19 cellular contexts compared by ENCODE assay signal in genomic region chr16:13391337-13391736, GRCh38.
DNase-seq lines count a peak whose midpoint lies in the region; TF ChIP-seq lines count a peak whose summit lies in the region.
"Had no signal": no experiment of that assay in that cellular context is flagged by ENCODE, and none has a peak within 500 bp of the region (broad histone marks: within the 10 kb centered on the region; RNA-seq: fewer than 3 reads in every experiment).

No MANE protein-coding gene starts in this region.

- H3K9me2 ChIP-seq in PC-9 (ENCODE audit: insufficient read depth), result no peaks in the 10 kb centered on the region

- no peaks in the 10 kb centered on the region for H4K20me1 ChIP-seq in PC-9 (ENCODE audit: insufficient read depth)

- no peak overlapping the region for H3K27ac ChIP-seq in esophagus muscularis mucosa (replicated peaks in 1 of 4)
- H3K27ac ChIP-seq in PC-9, result no peak overlapping the region
- H3K27ac ChIP-seq: 22Rv1, GM23248, SJSA1 had no signal

- no peaks in the 10 kb centered on the region for H3K4me1 ChIP-seq in esophagus muscularis mucosa
- no peaks in the 10 kb centered on the region for H3K4me1 ChIP-seq in PC-9 (replicated peaks; ENCODE audit: insufficient read depth)
- H3K4me1 ChIP-seq: HAP-1, SJSA1 had no signal

- no peaks in the 10 kb centered on the region for H3F3A ChIP-seq in PC-9 (ENCODE audit: insufficient read depth, low read depth)

- H3K9me3 ChIP-seq in esophagus muscularis mucosa, result peaks cover 0 to 8% (median 3%) of the 10 kb centered on the region in 4 donors
- H3K9me3 ChIP-seq in PC-9 (ENCODE audit: insufficient read depth, low read depth), result no peaks in the 10 kb centered on the region
- H3K9me3 ChIP-seq: HAP-1 had no signal

- DNase-seq in DMS 273 (lab: John Stamatoyannopoulos, UW; ENCODE audit: unreplicated experiment) (peak; percentile 3), DMS 273 treated with DMSO at 0.1 percent for 48 hours (lab: John Stamatoyannopoulos, UW) (no peak), NCI-H2171 treated with DMSO at 0.1 percent for 48 hours (lab: John Stamatoyannopoulos, UW) (peak; percentile 68), esophagus muscularis mucosa (ENCODE audit: extremely low spot score) (peak; percentile 37), NOMO-1 (lab: John Stamatoyannopoulos, UW; ENCODE audit: unreplicated experiment in 2 of 2) (no peak), NCI-H187 (lab: John Stamatoyannopoulos, UW) (no peak), AG20443 (ENCODE audit: low spot score) (no peak), PC-9 (no peak)
- DNase-seq: GDM1, GM23248, NCI-H1092, NCI-H146, NCI-H2081 treated with DMSO at 0.1 percent for 48 hours, NCI-H510A, NCI-H82, SW 1271 had no signal

- H2AFZ ChIP-seq in PC-9, result no peak overlapping the region
- H2AFZ ChIP-seq: GM23248 had no signal

- no peak for TF ChIP-seq CTCF in esophagus muscularis mucosa (IDR thresholded peaks at IDR 0.05)
- TF ChIP-seq CTCF in PC-9 (conservative IDR thresholded peaks at IDR 0.05), result no peak

- POLR2A ChIA-PET in PC-9 (lab: Charles Lee; ENCODE audit: unreplicated experiment), result no interaction called here

- H3K4me3 ChIP-seq in esophagus muscularis mucosa, result no peak overlapping the region
- no peak overlapping the region for H3K4me3 ChIP-seq in PC-9
- H3K4me3 ChIP-seq: GM23248, HAP-1, SJSA1 had no signal

- TF ChIP-seq POLR2A in esophagus muscularis mucosa (IDR thresholded peaks at IDR 0.05; ENCODE audit: low read depth), result no peak

- 82% methylated on average over 3 of the region's 3 CpGs for WGBS in esophagus muscularis mucosa

- no peak overlapping the region for H3K4me2 ChIP-seq in PC-9

- H3K27me3 ChIP-seq in esophagus muscularis mucosa (no peaks in the 10 kb centered on the region), PC-9 (ENCODE audit: insufficient read depth, low read depth) (no peaks in the 10 kb centered on the region)
- H3K27me3 ChIP-seq: SJSA1 had no signal

- no TSS peak for BruUV-seq in PC-9 (replicated peaks; lab: Mats Ljungman, UMichigan)

- no peaks in the 10 kb centered on the region for H3K36me3 ChIP-seq in esophagus muscularis mucosa
- H3K36me3 ChIP-seq in PC-9 (ENCODE audit: low read depth), result no peaks in the 10 kb centered on the region
- H3K36me3 ChIP-seq: HAP-1, SJSA1 had no signal

- no peaks in the 10 kb centered on the region for H3K79me2 ChIP-seq in PC-9 (ENCODE audit: low read depth)

- CTCF ChIA-PET in PC-9 (lab: Charles Lee), result no interaction called here

- intact Hi-C loops in esophagus muscularis mucosa (cut with DNase I) (no loop called here), PC-9 (cut with micrococcal nuclease; ENCODE audit: unreplicated experiment) (no loop called here)

- TF ChIP-seq EP300 in esophagus muscularis mucosa (IDR thresholded peaks at IDR 0.05), result no peak

Comparison
In these comparisons a context has a peak if more than half of its experiments do, and no peak if none do; other contexts are left out.
1. DNase-seq: peak in DMS 273 (single experiment), NCI-H2171 treated with DMSO at 0.1 percent for 48 hours (single experiment) and esophagus muscularis mucosa (single experiment); none in DMS 273 treated with DMSO at 0.1 percent for 48 hours (single experiment), NOMO-1 (0 of 2), NCI-H187 (0 of 2), AG20443 (single experiment) and PC-9 (0 of 2).